In genomic region chr20:30585244-30585796, GRCh38 we compare ENCODE assay signal across 8 cellular contexts.
A peak's percentile ranks its signal among the peaks of the same experiment; 100 is the strongest.
DNase-seq lines count a peak whose midpoint lies in the region; TF ChIP-seq lines count a peak whose summit lies in the region.
"Not testable (repeated sequence)": the region's sequence is repeated elsewhere in the genome, so short reads cannot be mapped to it uniquely, and the experiment has no call there.

No MANE protein-coding gene starts in this region.

- H3K27ac ChIP-seq in parathyroid adenoma (peak overlapping the region; percentile 79), substantia nigra (ENCODE audit: low read depth, low read length, poor library complexity, severe bottlenecking) (peak overlapping the region; percentile 35)

- H3K27me3 ChIP-seq in MG63; parathyroid adenoma (ENCODE audit: control insufficient read depth, insufficient read depth, low read length): not testable (repeated sequence)
- H3K27me3 ChIP-seq in iPS-15b (ENCODE audit: control insufficient read depth, insufficient read depth, low read length): peaks cover 15% of the 10 kb centered on the region

- not testable (repeated sequence) for H3K9me3 ChIP-seq in MG63; iPS-15b (ENCODE audit: control insufficient read depth, insufficient read depth, low read length); parathyroid adenoma (ENCODE audit: control insufficient read depth, low read length)

- H3K4me1 ChIP-seq in iPS-15b (ENCODE audit: control insufficient read depth, insufficient read depth, low read length); parathyroid adenoma: not testable (repeated sequence)

- not testable (repeated sequence) for TF ChIP-seq CTCF in epithelial cell of proximal tubule (conservative IDR thresholded peaks at IDR 0.05; ENCODE audit: low read depth, low read length)
- TF ChIP-seq CTCF in parathyroid adenoma (IDR thresholded peaks at IDR 0.05): peak; percentile 86

- DNase-seq in COR-L47 (lab: John Stamatoyannopoulos, UW): peak; percentile 58
- peak; percentile 51 for DNase-seq in MG63
- DNase-seq in SIG-M5 treated with dmso at 0.1 percent for 504 hours (lab: John Stamatoyannopoulos, UW; ENCODE audit: unreplicated experiment): peak; percentile 10
- peak; percentile 33 for DNase-seq in amniotic epithelial cell (ENCODE audit: low read depth)
- not testable (repeated sequence) for DNase-seq in epithelial cell of proximal tubule (ENCODE audit: low read depth)
- peak in 37 of 49 donors; percentile 2 to 85 (median 50) for DNase-seq in substantia nigra (lab: John Stamatoyannopoulos, UW)

- not testable (repeated sequence) for H3K79me2 ChIP-seq in parathyroid adenoma

- H3K4me3 ChIP-seq in MG63; parathyroid adenoma (ENCODE audit: low read depth, low read length): not testable (repeated sequence)
- peak overlapping the region; percentile 40 for H3K4me3 ChIP-seq in epithelial cell of proximal tubule (ENCODE audit: low read depth, low read length)
- peak overlapping the region; percentile 8 for H3K4me3 ChIP-seq in iPS-15b (ENCODE audit: low read depth, low read length)

- not testable (repeated sequence) for H3K36me3 ChIP-seq in MG63; iPS-15b (ENCODE audit: control insufficient read depth, insufficient read depth, low read length); parathyroid adenoma (ENCODE audit: control insufficient read depth, insufficient read depth, low read length)

- H3K9ac ChIP-seq in iPS-15b (ENCODE audit: low read depth, low read length): not testable (repeated sequence)
- peak overlapping the region; percentile 53 for H3K9ac ChIP-seq in parathyroid adenoma

- peak overlapping the region; percentile 53 for H3K4me2 ChIP-seq in parathyroid adenoma (ENCODE audit: low read length)

- H2AFZ ChIP-seq in parathyroid adenoma: peak overlapping the region; percentile 98
